In the genomic region with DNA sequence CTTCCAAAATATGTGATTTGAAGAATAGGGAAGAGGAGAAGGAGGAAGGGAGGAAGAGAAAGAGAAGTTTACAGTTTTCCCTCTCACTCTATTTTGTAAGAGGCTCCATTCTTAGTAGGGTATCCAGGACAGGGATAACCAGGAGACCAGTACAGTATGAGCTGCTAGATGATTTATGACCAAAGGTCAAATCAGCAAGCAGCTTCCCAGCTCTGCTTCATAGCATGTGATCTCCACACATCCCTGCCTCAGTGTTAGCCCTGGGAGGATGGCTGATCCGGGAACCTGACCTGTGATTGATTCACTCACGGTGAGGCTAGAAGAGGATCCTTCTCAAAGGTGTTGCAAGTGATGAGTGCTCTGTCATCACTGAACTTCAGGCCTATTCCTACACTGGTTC, we compare ENCODE assay signal across 14 cellular contexts. TPM values are rescaled to one million over a fixed set of nuclear protein-coding genes. Genes with fewer than 3 reads are reported as not detected.
DNase-seq lines count a peak whose midpoint lies in the region; ATAC-seq and TF ChIP-seq lines count a peak whose summit lies in the region.
"Had no signal": no experiment of that assay in that cellular context is flagged by ENCODE, and none has a peak within 500 bp of the region (broad histone marks: within the 10 kb centered on the region; RNA-seq: fewer than 3 reads in every experiment).

No MANE protein-coding gene starts in this region.

- H3K9me3 Mint-ChIP-seq in HFFc6 = no peaks in the 10 kb centered on the region
- no peaks in the 10 kb centered on the region for H3K9me3 Mint-ChIP-seq in activated T-cell treated with anti-CD3 and anti-CD28 coated beads, Interleukin-2, amount 50 U/mL, for 72 hours
- H3K9me3 Mint-ChIP-seq in chondrocyte (ENCODE audit: low read depth) = no peaks in the 10 kb centered on the region
- H3K9me3 Mint-ChIP-seq: CD4-positive, CD25-positive, alpha-beta regulatory T cell; IgD-negative memory B cell had no signal

- peak overlapping the region; percentile 56; the same call in 1 of the 2 replicates for H3K27ac Mint-ChIP-seq in HFFc6
- H3K27ac Mint-ChIP-seq in activated T-cell treated with anti-CD3 and anti-CD28 coated beads, Interleukin-2, amount 50 U/mL, for 72 hours = no peak overlapping the region
- no peak overlapping the region for H3K27ac Mint-ChIP-seq in chondrocyte (ENCODE audit: unreplicated experiment)
- H3K27ac Mint-ChIP-seq: CD4-positive, CD25-positive, alpha-beta regulatory T cell; IgD-negative memory B cell had no signal

- DNase-seq in HFFc6 = no peak
- peak; percentile 13 for DNase-seq in amniotic epithelial cell (ENCODE audit: low read depth)
- DNase-seq in left kidney (ENCODE audit: low read depth, low spot score) = peak; percentile 62
- DNase-seq in activated T-cell treated with anti-CD3 and anti-CD28 coated beads, Interleukin-2, amount 50 U/mL, for 72 hours = no peak
- DNase-seq in DMS53 treated with DMSO at 0.1 percent for 48 hours (lab: John Stamatoyannopoulos, UW; ENCODE audit: unreplicated experiment) = no peak
- DNase-seq in chondrocyte (ENCODE audit: low spot score) = no peak
- DNase-seq: CD4-positive, CD25-positive, alpha-beta regulatory T cell; DMS79; GM23248; H7 had no signal

- H3K4me1 Mint-ChIP-seq in HFFc6 (ENCODE audit: low read depth) = peaks cover 17% of the 10 kb centered on the region
- peaks cover 11% of the 10 kb centered on the region for H3K4me1 Mint-ChIP-seq in activated T-cell treated with anti-CD3 and anti-CD28 coated beads, Interleukin-2, amount 50 U/mL, for 72 hours (ENCODE audit: low read depth)
- H3K4me1 Mint-ChIP-seq in chondrocyte (ENCODE audit: low read depth) = no peaks in the 10 kb centered on the region

- ATAC-seq in GM19467 (IDR thresholded peaks at IDR 0.05; ENCODE audit: unreplicated experiment) = no peak
- no peak for ATAC-seq in activated T-cell treated with anti-CD3 and anti-CD28 coated beads, Interleukin-2, amount 50 U/mL, for 72 hours (replicated peaks in 1 of 2)
- ATAC-seq: GM12878 had no signal

- H3K36me3 Mint-ChIP-seq in HFFc6 (ENCODE audit: low read depth) (no peaks in the 10 kb centered on the region), chondrocyte (ENCODE audit: low read depth) (no peaks in the 10 kb centered on the region)
- H3K36me3 Mint-ChIP-seq in activated T-cell treated with anti-CD3 and anti-CD28 coated beads, Interleukin-2, amount 50 U/mL, for 72 hours (ENCODE audit: insufficient read depth in 2 of 2) = no peaks in the 10 kb centered on the region
- H3K36me3 Mint-ChIP-seq: CD4-positive, CD25-positive, alpha-beta regulatory T cell; IgD-negative memory B cell had no signal

- peaks cover 8% of the 10 kb centered on the region for H3K27me3 Mint-ChIP-seq in HFFc6 (ENCODE audit: insufficient read depth)
- H3K27me3 Mint-ChIP-seq in activated T-cell treated with anti-CD3 and anti-CD28 coated beads, Interleukin-2, amount 50 U/mL, for 72 hours (ENCODE audit: low read depth) = peaks cover 26% of the 10 kb centered on the region
- peaks cover 22% of the 10 kb centered on the region for H3K27me3 Mint-ChIP-seq in chondrocyte (ENCODE audit: low read depth)

- no peak for TF ChIP-seq CTCF in HFFc6 (IDR thresholded peaks at IDR 0.05)
- no peak for TF ChIP-seq CTCF in chondrocyte (IDR thresholded peaks at IDR 0.05)

- no peak overlapping the region for H3K4me3 Mint-ChIP-seq in HFFc6
- H3K4me3 Mint-ChIP-seq in activated T-cell treated with anti-CD3 and anti-CD28 coated beads, Interleukin-2, amount 50 U/mL, for 72 hours = no peak overlapping the region
- H3K4me3 Mint-ChIP-seq in chondrocyte (ENCODE audit: unreplicated experiment) = no peak overlapping the region
- H3K4me3 Mint-ChIP-seq: CD4-positive, CD25-positive, alpha-beta regulatory T cell; IgD-negative memory B cell had no signal

RNA-seq across cellular contexts. Expression of a gene that starts 16.6 kb away (rescaled TPM):
- total RNA-seq in HFFc6 (2021; fragmentation: NEBNext Ultra II Directional; extraction: Animal tissue kit (Norgen Biotek cat#: 25700)) = not detected
- not detected for total RNA-seq in activated T-cell treated with anti-CD3 and anti-CD28 coated beads, Interleukin-2, amount 50 U/mL, for 72 hours
- total RNA-seq in chondrocyte = not detected in 3 replicates
- total RNA-seq: CD4-positive, CD25-positive, alpha-beta regulatory T cell; G401; GM12878; GM23248 had no signal

RNA-seq across cellular contexts. Expression of a gene that starts 22.7 kb away (rescaled TPM):
- 10 to 100 TPM; 46.1 to 51.9 (median 49.6) TPM for total RNA-seq in HFFc6 (2021; fragmentation: NEBNext Ultra II Directional; extraction: Animal tissue kit (Norgen Biotek cat#: 25700))
- total RNA-seq in activated T-cell treated with anti-CD3 and anti-CD28 coated beads, Interleukin-2, amount 50 U/mL, for 72 hours = 10 to 100 TPM; 47.4 to 49.9 TPM
- total RNA-seq in chondrocyte = 63.3 to 69.4 TPM (median 67.3 TPM) in 3 replicates

RNA-seq across cellular contexts. Expression of a gene that starts 43.8 kb away (rescaled TPM):
- 100 to 1,000 TPM; 154 to 178 (median 156) TPM for total RNA-seq in HFFc6 (2021; fragmentation: NEBNext Ultra II Directional; extraction: Animal tissue kit (Norgen Biotek cat#: 25700))
- 10 to 100 TPM; 65.7 to 71.3 TPM for total RNA-seq in activated T-cell treated with anti-CD3 and anti-CD28 coated beads, Interleukin-2, amount 50 U/mL, for 72 hours
- total RNA-seq in chondrocyte = 99.2 to 108 TPM (median 107 TPM) in 3 replicates

Comparison
In these comparisons a context has a peak if more than half of its experiments do, and no peak if none do; other contexts are left out.
1. DNase-seq: peak in amniotic epithelial cell (single experiment) and left kidney (single experiment); none in HFFc6 (single experiment), activated T-cell treated with anti-CD3 and anti-CD28 coated beads, Interleukin-2, amount 50 U/mL, for 72 hours (0 of 2), DMS53 treated with DMSO at 0.1 percent for 48 hours (single experiment) and chondrocyte (single experiment).